18 cellular contexts compared by ENCODE assay signal in the genomic region with DNA sequence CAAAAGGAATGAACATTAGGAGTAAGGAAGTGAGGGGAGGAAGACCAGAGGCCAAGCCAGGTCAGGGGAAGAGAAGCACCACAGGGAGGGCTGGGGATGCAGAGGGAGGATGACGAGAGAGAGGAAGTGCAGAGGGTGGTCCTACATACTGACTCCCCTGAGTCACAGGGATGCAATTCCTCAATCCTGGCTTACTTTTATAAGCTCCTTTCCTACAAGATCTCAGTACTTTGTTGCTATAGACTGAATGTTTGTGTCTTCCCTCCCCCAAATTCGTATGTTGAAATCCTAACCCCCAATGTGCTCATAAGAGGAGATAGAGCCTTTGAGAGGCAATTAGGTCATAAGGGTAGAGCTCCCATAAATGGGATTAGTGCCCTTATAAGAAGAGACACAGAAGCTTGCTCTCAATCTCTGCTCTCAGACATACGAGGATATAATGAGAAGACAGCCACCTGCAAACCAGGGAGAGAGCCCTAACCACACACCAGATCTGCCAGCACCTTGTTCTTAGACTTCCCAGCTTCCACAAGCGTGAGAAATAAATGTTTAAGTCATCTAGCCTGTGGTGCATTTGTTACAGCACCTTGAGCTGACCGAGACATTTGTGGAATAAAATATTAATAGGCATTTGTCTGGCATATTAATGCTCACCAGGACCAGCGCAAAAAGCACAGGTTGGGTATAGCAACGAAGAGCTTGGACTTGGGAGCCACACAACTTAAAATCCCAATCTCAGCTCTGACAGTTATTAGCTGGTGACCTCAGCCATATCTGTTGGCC. TPM values are rescaled to one million over a fixed set of nuclear protein-coding genes. Genes with fewer than 3 reads are reported as not detected.
DNase-seq lines count a peak whose midpoint lies in the region; ATAC-seq and TF ChIP-seq lines count a peak whose summit lies in the region.
"Had no signal": no experiment of that assay in that cellular context is flagged by ENCODE, and none has a peak within 500 bp of the region (broad histone marks: within the 10 kb centered on the region; RNA-seq: fewer than 3 reads in every experiment).

No MANE protein-coding gene starts in this region.

- H3K36me3 Mint-ChIP-seq in WTC11: no peaks in the 10 kb centered on the region
- H3K36me3 Mint-ChIP-seq in nephron progenitor cell (ENCODE audit: low read depth): no peaks in the 10 kb centered on the region

- no peak overlapping the region for H4K5ac ChIP-seq in IMR-90 (ENCODE audit: low read depth, low read length)

- no peaks in the 10 kb centered on the region for H4K20me1 ChIP-seq in IMR-90 (ENCODE audit: insufficient read depth, low read length)
- H4K20me1 ChIP-seq: BLaER1 had no signal

- no peak overlapping the region for H3K4me2 ChIP-seq in IMR-90 (ENCODE audit: low read depth, low read length)
- H3K4me2 ChIP-seq: BLaER1 had no signal

- peak overlapping the region; percentile 16 for H2AFZ ChIP-seq in IMR-90 (replicated peaks; ENCODE audit: low read length, poor library complexity)

- H3K18ac ChIP-seq in IMR-90 (ENCODE audit: low read depth, low read length): no peak overlapping the region

- no peak overlapping the region for H3K23ac ChIP-seq in IMR-90 (ENCODE audit: low read depth, low read length)

- in situ Hi-C loops in G401 (cut with HindIII; ENCODE audit: low sequenced_read_pairs): no loop called here
- in situ Hi-C loops in IMR-90 (cut with MboI; ENCODE audit: low sequenced_read_pairs): no loop called here
- in situ Hi-C loops in ACHN (cut with HindIII; ENCODE audit: low pct_ligation_motif_present, low pct_unique_long_range_greater_than_20kb, low sequenced_read_pairs): no loop called here

- no peaks in the 10 kb centered on the region for H3K27me3 ChIP-seq in IMR-90 (ENCODE audit: control insufficient read depth, insufficient read depth, low read length)
- no peaks in the 10 kb centered on the region for H3K27me3 ChIP-seq in spleen (replicated peaks in 1 of 7)
- H3K27me3 ChIP-seq: BLaER1, Peyer's patch, SJSA1 had no signal

- H4K91ac ChIP-seq in IMR-90 (ENCODE audit: insufficient read depth, low read depth, low read length): no peak overlapping the region

- H3K36me3 ChIP-seq in IMR-90 (ENCODE audit: control insufficient read depth, insufficient read depth, low read length): no peaks in the 10 kb centered on the region
- no peaks in the 10 kb centered on the region for H3K36me3 ChIP-seq in spleen
- H3K36me3 ChIP-seq: BLaER1, Peyer's patch, SJSA1 had no signal

- no peak overlapping the region for H4K8ac ChIP-seq in IMR-90 (ENCODE audit: low read depth in 2 of 2, low read length in 2 of 2)

- H3K9me3 Mint-ChIP-seq in WTC11 (0 out of 2 replicates have a peak, but pooled peaks cover 6% of the 10 kb centered on the region), nephron progenitor cell (peaks cover 15% of the 10 kb centered on the region)
- H3K9me3 Mint-ChIP-seq: CD4-positive, alpha-beta memory T cell had no signal

- no TSS peak for BruUV-seq in IMR-90 (replicated peaks; lab: Mats Ljungman, UMichigan)

- no peak overlapping the region for H2BK5ac ChIP-seq in IMR-90 (ENCODE audit: low read depth, low read length, poor library complexity, severe bottlenecking)

- intact Hi-C loops in IMR-90 (cut with micrococcal nuclease): no loop called here
- intact Hi-C loops in spleen (cut with DNase I; ENCODE audit: low total_unique reads): no loop called here
- intact Hi-C loops in head of caudate nucleus (cut with DNase I): no loop called here

- H3K27me3 Mint-ChIP-seq in WTC11 (ENCODE audit: low read depth): no peaks in the 10 kb centered on the region
- no peaks in the 10 kb centered on the region for H3K27me3 Mint-ChIP-seq in nephron progenitor cell (ENCODE audit: low read depth, poor library complexity)

- H3K27ac ChIP-seq in IMR-90 (ENCODE audit: insufficient read depth, low read length) (no peak overlapping the region), spleen (no peak overlapping the region)
- H3K27ac ChIP-seq: BLaER1, Peyer's patch, SJSA1 had no signal

- no peak overlapping the region for H2BK20ac ChIP-seq in IMR-90 (ENCODE audit: low read depth, low read length)

- H3K9me3 ChIP-seq in IMR-90 (ENCODE audit: control insufficient read depth, insufficient read depth, low read length): 0 out of 2 replicates have a peak, but pooled peaks cover 2% of the 10 kb centered on the region
- peaks cover 0 to 5% (median 0%) of the 10 kb centered on the region in 8 donors for H3K9me3 ChIP-seq in spleen
- H3K9me3 ChIP-seq: BLaER1, Peyer's patch, SJSA1 had no signal

- H3K9me1 ChIP-seq in IMR-90 (ENCODE audit: insufficient read depth, low read length): no peaks in the 10 kb centered on the region

- H2AK5ac ChIP-seq in IMR-90 (ENCODE audit: low read depth, low read length): no peak overlapping the region

- no peak overlapping the region for H3K56ac ChIP-seq in IMR-90 (ENCODE audit: extremely low read depth, insufficient read depth, low read length)

- TF ChIP-seq CTCF in IMR-90 (conservative IDR thresholded peaks at IDR 0.05; ENCODE audit: low read depth, low read length) (no peak), WTC11 (IDR thresholded peaks at IDR 0.05) (no peak), nephron progenitor cell (IDR thresholded peaks at IDR 0.05) (no peak), spleen (IDR thresholded peaks at IDR 0.05 in 8 of 11, conservative IDR thresholded peaks at IDR 0.05 in 3 of 11) (no peak)

- 0 out of 2 replicates have a peak overlapping the region, but pooled peaks have one; percentile 5 for H3K4ac ChIP-seq in IMR-90 (ENCODE audit: low read depth, low read length)

- POLR2A ChIA-PET in IMR-90 (lab: Charles Lee; ENCODE audit: unreplicated experiment) (no interaction called here), WTC11 (lab: Charles Lee) (no interaction called here)

- no peak overlapping the region for H2AK9ac ChIP-seq in IMR-90 (replicated peaks; ENCODE audit: low read depth, low read length, poor library complexity)

- H3K14ac ChIP-seq in IMR-90 (replicated peaks; ENCODE audit: low read depth, low read length): peak overlapping the region; percentile 38; the same call in 1 of the 2 replicates

- no peak overlapping the region for H2BK120ac ChIP-seq in IMR-90 (ENCODE audit: low read depth, low read length)

- peaks cover 13% of the 10 kb centered on the region for H3K4me1 Mint-ChIP-seq in WTC11
- peaks cover 4% of the 10 kb centered on the region for H3K4me1 Mint-ChIP-seq in nephron progenitor cell

- no peak for TF ChIP-seq RAD21 in IMR-90 (IDR thresholded peaks at IDR 0.05; ENCODE audit: low read length)

- peak overlapping the region; percentile 15; the same call in 1 of the 3 replicates for H2BK15ac ChIP-seq in IMR-90 (ENCODE audit: low read depth, low read length)

- CTCF ChIA-PET in IMR-90 (lab: Yijun Ruan, JAX) (interaction anchor here (0.6 to 0.7 kb wide), 3 partner anchors 70 to 628 kb away, joined by 3 to 4 read pairs (median 3); no protein-coding TSS in a partner anchor), WTC11 (lab: Charles Lee) (interaction anchor here (1.4 kb wide), 1 partner anchor 31 kb away, joined by 6 read pairs; no protein-coding TSS in a partner anchor)

- H3K9ac ChIP-seq in IMR-90 (ENCODE audit: low read depth, low read length): no peak overlapping the region
- H3K9ac ChIP-seq: BLaER1 had no signal

- H3K27ac Mint-ChIP-seq in WTC11: no peak overlapping the region
- peak overlapping the region; percentile 8 for H3K27ac Mint-ChIP-seq in nephron progenitor cell

- H3K4me3 ChIP-seq in IMR-90 (ENCODE audit: insufficient read depth, low read depth, low read length) (no peak overlapping the region), spleen (no peak overlapping the region)
- H3K4me3 ChIP-seq: BLaER1, Peyer's patch, SJSA1 had no signal

- ATAC-seq in IMR-90 (ENCODE audit: low read depth): no peak
- ATAC-seq in WTC11: 0 out of 2 replicates have a peak, but pooled peaks have one; percentile 34

- peak; percentile 53 for DNase-seq in G401 (ENCODE audit: low spot score)
- no peak for DNase-seq in IMR-90
- no peak for DNase-seq in WTC11 (ENCODE audit: low spot score)
- DNase-seq in nephron progenitor cell: no peak
- no peak for DNase-seq in spleen
- DNase-seq in head of caudate nucleus: no peak
- DNase-seq in ACHN: no peak
- DNase-seq: Caco-2; CD4-positive, alpha-beta memory T cell; MM.1S; NCI-H1048; NCI-H1417 treated with DMSO at 0.1 percent for 48 hours; NCI-H187; NK-92 treated with Interleukin-12 subunit alpha and Interleukin-12 subunit beta, amount 100 ng/mL, for 24 hours; Peyer's patch; T-helper 1 cell had no signal

- H3K4me3 Mint-ChIP-seq in WTC11: no peak overlapping the region
- no peak overlapping the region for H3K4me3 Mint-ChIP-seq in nephron progenitor cell
- H3K4me3 Mint-ChIP-seq: CD4-positive, alpha-beta memory T cell had no signal

- no peak for TF ChIP-seq POLR2A in IMR-90 (IDR thresholded peaks at IDR 0.05; ENCODE audit: low read depth, low read length)
- TF ChIP-seq POLR2A in spleen (IDR thresholded peaks at IDR 0.05): no peak

- dilution Hi-C loops in IMR-90 (cut with HindIII; ENCODE audit: low sequenced_read_pairs, unreplicated experiment): no loop called here

- H3K4me1 ChIP-seq in IMR-90 (ENCODE audit: control insufficient read depth, insufficient read depth, low read length): peaks cover 3% of the 10 kb centered on the region
- H3K4me1 ChIP-seq in spleen: peaks cover 0 to 3% (median 0%) of the 10 kb centered on the region in 6 donors
- H3K4me1 ChIP-seq: BLaER1, Caco-2, Peyer's patch had no signal

- WGBS in IMR-90 (ENCODE audit: extremely low coverage in 2 of 2, insufficient read length in 1 of 2), 2 experiments: 35% methylated on average over 2 of the region's 7 CpGs; no CpG with 5 or more reads in 1 of the 2 experiments
- 70 to 80% (median 76%) methylated on average over 7 of the region's 7 CpGs for WGBS in spleen, 5 donors

- no peaks in the 10 kb centered on the region for H3K79me1 ChIP-seq in IMR-90 (ENCODE audit: low read depth in 1 of 2, low read length in 2 of 2)

TF ChIP-seq in IMR-90, 13 proteins besides CTCF, POLR2A, EP300 and RAD21 (continues in another document):
- TF ChIP-seq MAZ (IDR thresholded peaks at IDR 0.05; ENCODE audit: borderline replicate concordance, low read depth, low read length) (no peak), CHD1 (IDR thresholded peaks at IDR 0.05; ENCODE audit: low read depth, low read length) (no peak), NFE2L2 (IDR thresholded peaks at IDR 0.05; ENCODE audit: low read depth, low read length) (no peak), FOS (IDR thresholded peaks at IDR 0.05; ENCODE audit: low read depth, low read length) (no peak)

TF ChIP-seq in WTC11, 78 proteins besides CTCF, POLR2A, EP300 and RAD21 (continues in another document):
- no peak for TF ChIP-seq TCF7 (CRISPR knock-in tag; IDR thresholded peaks at IDR 0.05; ENCODE audit: low read depth)

RNA-seq across cellular contexts. Expression of gene GCNT4, which starts 33.4 kb away (rescaled TPM):
- total RNA-seq in G401 (2014; rRNA removed; shearing (Covaris generic)): 63.2 and 92.1 TPM in 2 replicates
- total RNA-seq in IMR-90 (2012; rRNA removed) (1.8 and 2.5 TPM in 2 replicates), WTC11 (2021) (0.71 to 1.8 TPM (median 0.80 TPM) in 3 replicates), spleen (1 to 10 TPM; 1.5 to 3.8 (median 2.3) TPM)
- polyA plus RNA-seq in IMR-90 (2012; rRNA removed) (0.39 and 0.46 TPM in 2 replicates), spleen (under 1 TPM; 0.37 to 0.83 (median 0.61) TPM)
- polyA plus RNA-seq in IMR-90 (2012; cell fraction: cytosol; rRNA removed): 0.04 and 0.05 TPM in 2 replicates
- polyA plus RNA-seq in IMR-90 (2012; cell fraction: nucleus; rRNA removed; ENCODE audit: low replicate concordance): 0.05 and 0.91 TPM in 2 replicates

Comparison
In these comparisons a context has a peak if more than half of its experiments do, and no peak if none do; other contexts are left out.
1. RNA of gene GCNT4, which starts 33.4 kb away (total RNA-seq): 63.2 to 92.1 TPM in G401; 1.5 to 3.8 TPM in spleen, 0.71 to 1.8 TPM in WTC11 and 1.8 to 2.5 TPM in IMR-90; every median in the first group is over 10 times any median in the second.